In the genomic region with DNA sequence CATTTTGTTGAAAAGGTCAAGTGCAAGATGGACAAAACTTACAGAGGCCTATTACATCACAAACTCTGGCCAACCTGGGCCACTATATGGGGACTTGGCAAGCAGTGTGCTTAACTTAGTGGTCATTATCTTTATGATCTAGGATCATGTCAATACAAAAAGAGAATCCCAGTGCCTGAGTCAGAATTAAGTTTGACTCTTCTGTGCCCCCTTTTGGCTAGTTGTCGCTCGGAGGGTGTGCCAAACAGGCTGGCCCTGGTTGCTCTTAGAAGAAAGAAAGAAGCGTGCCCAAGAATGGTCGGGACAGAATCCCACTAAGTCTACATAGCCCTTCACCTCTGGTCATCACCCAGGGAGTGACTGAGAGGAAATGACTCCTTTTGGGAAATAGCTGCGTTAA, we compare ENCODE assay signal across 8 cellular contexts.
DNase-seq lines count a peak whose midpoint lies in the region; ATAC-seq and TF ChIP-seq lines count a peak whose summit lies in the region.
"Had no signal": no experiment of that assay in that cellular context is flagged by ENCODE, and none has a peak within 500 bp of the region (broad histone marks: within the 10 kb centered on the region; RNA-seq: fewer than 3 reads in every experiment).

No MANE protein-coding gene starts in this region.

- no peak overlapping the region for H3K27ac ChIP-seq in HCT116 (ENCODE audit: low read depth, low read length)
- H3K27ac ChIP-seq: parathyroid adenoma had no signal

- H4K20me1 ChIP-seq in HCT116 (ENCODE audit: insufficient read depth), result no peaks in the 10 kb centered on the region

- H3K9me3 ChIP-seq in HCT116 (ENCODE audit: control insufficient read depth in 1 of 2, insufficient read depth in 1 of 2, low read depth in 1 of 2, low read length in 2 of 2), result no peaks in the 10 kb centered on the region

- TF ChIP-seq POLR2A in HCT116 (IDR thresholded peaks at IDR 0.05; ENCODE audit: borderline replicate concordance, extremely low read depth, insufficient read depth, insufficient read length), result no peak

- H3K27me3 Mint-ChIP-seq in T-cell, result no peaks in the 10 kb centered on the region
- H3K27me3 Mint-ChIP-seq in glutamatergic neuron (ENCODE audit: unreplicated experiment), result peaks cover 4% of the 10 kb centered on the region

- no peaks in the 10 kb centered on the region for H3K36me3 Mint-ChIP-seq in T-cell
- no peaks in the 10 kb centered on the region for H3K36me3 Mint-ChIP-seq in glutamatergic neuron (ENCODE audit: unreplicated experiment)

- POLR2A ChIA-PET in HCT116 (lab: Charles Lee) (no interaction called here), T-cell (lab: Charles Lee) (no interaction called here)

- H3K4me1 Mint-ChIP-seq in T-cell, result no peaks in the 10 kb centered on the region
- no peaks in the 10 kb centered on the region for H3K4me1 Mint-ChIP-seq in glutamatergic neuron (ENCODE audit: low read depth, unreplicated experiment)

- H3K9ac ChIP-seq in HCT116 (ENCODE audit: low read length), result no peak overlapping the region
- H3K9ac ChIP-seq: parathyroid adenoma had no signal

- RAD21 ChIA-PET in HCT116 (lab: Charles Lee; ENCODE audit: low non-redundant PET in 1 of 2, low total read pairs in 2 of 2, uncharacterized antibody in 2 of 2, unreplicated experiment in 2 of 2), result no interaction called here

- ATAC-seq in HCT116 (peak; percentile 91), T-cell (replicated peaks in 1 of 4) (peak in 2 of 4 experiments; percentile 46 to 51), HG03135 (IDR thresholded peaks at IDR 0.05; ENCODE audit: unreplicated experiment) (no peak)

- no peak overlapping the region for H3K27ac Mint-ChIP-seq in T-cell
- H3K27ac Mint-ChIP-seq in glutamatergic neuron (ENCODE audit: unreplicated experiment), result no peak overlapping the region

- TF ChIP-seq RAD21 in HCT116 (IDR thresholded peaks at IDR 0.05; ENCODE audit: low read depth), result peak; percentile 70

- no peaks in the 10 kb centered on the region for H3K9me2 ChIP-seq in HCT116 (ENCODE audit: insufficient read depth)

- DNase-seq in HCT116 (ENCODE audit: low read depth, low spot score) (peak; percentile 19), T-cell (peak in 27 of 34 experiments; percentile 0 to 43 (median 16)), glutamatergic neuron (no peak), SIG-M5 (lab: John Stamatoyannopoulos, UW) (no peak)
- DNase-seq in central memory CD4-positive, alpha-beta T cell, result peak; percentile 7
- peak in 2 of 3 experiments; percentile 2 to 5 for DNase-seq in stimulated activated CD4-positive, alpha-beta T cell treated with anti-CD3 and anti-CD28 coated beads, TNF-alpha, amount 100 ng/mL, for 4 hours (ENCODE audit: low read depth in 3 of 3)

- no peak overlapping the region for H2AFZ ChIP-seq in HCT116 (ENCODE audit: low read depth, low read length, poor library complexity, severe bottlenecking)
- H2AFZ ChIP-seq: parathyroid adenoma had no signal

- H3K9me3 Mint-ChIP-seq in T-cell (no peaks in the 10 kb centered on the region), glutamatergic neuron (ENCODE audit: unreplicated experiment) (no peaks in the 10 kb centered on the region)

- CTCF ChIA-PET in HCT116 (lab: Charles Lee) (no interaction called here), T-cell (lab: Charles Lee) (no interaction called here)

- H3K4me3 ChIP-seq in HCT116 (replicated peaks in 1 of 2; ENCODE audit: low read depth in 1 of 2, low read length in 2 of 2), result no peak overlapping the region

- no peaks in the 10 kb centered on the region for H3K79me2 ChIP-seq in HCT116 (ENCODE audit: insufficient read depth, low read length)
- H3K79me2 ChIP-seq: parathyroid adenoma had no signal

- BruUV-seq in HCT116 (replicated peaks; lab: Mats Ljungman, UMichigan), result no TSS peak

- intact Hi-C loops in HCT116 (cut with micrococcal nuclease), result loop anchor here (5.0 to 10.0 kb wide), 2 partner anchors 362 to 674 kb away; no protein-coding TSS in a partner anchor

- no peaks in the 10 kb centered on the region for H3K36me3 ChIP-seq in HCT116 (ENCODE audit: control insufficient read depth in 1 of 2, insufficient read depth in 2 of 2, low read length in 2 of 2)

- H3K27me3 ChIP-seq in HCT116 (ENCODE audit: insufficient read depth, low read length), result no peaks in the 10 kb centered on the region

- H3K4me1 ChIP-seq in HCT116 (ENCODE audit: control insufficient read depth in 1 of 2, insufficient read depth in 2 of 2, low read length in 2 of 2), result peaks cover 0 to 6% of the 10 kb centered on the region in 2 experiments; a peak in 1 of 4 replicates
- H3K4me1 ChIP-seq: parathyroid adenoma had no signal

- H3K4me3 Mint-ChIP-seq in T-cell (no peak overlapping the region), glutamatergic neuron (ENCODE audit: unreplicated experiment) (no peak overlapping the region)

- no peak overlapping the region for H3K4me2 ChIP-seq in HCT116 (ENCODE audit: low read length)

- TF ChIP-seq CTCF in HCT116 (IDR thresholded peaks at IDR 0.05 in 2 of 3, conservative IDR thresholded peaks at IDR 0.05 in 1 of 3; ENCODE audit: borderline replicate concordance in 1 of 3, insufficient read depth in 1 of 3, low read depth in 2 of 3, low read length in 2 of 3), result peak; percentile 43 to 49 (median 44); a peak in 4 of 6 replicates
- TF ChIP-seq CTCF in glutamatergic neuron (IDR thresholded peaks at IDR 0.05; ENCODE audit: partially characterized antibody, unreplicated experiment), result no peak

TF ChIP-seq in HCT116, 20 proteins besides CTCF, POLR2A, EP300 and RAD21:
- TF ChIP-seq SP1 (IDR thresholded peaks at IDR 0.05; ENCODE audit: low read depth) (no peak), ELF1 (IDR thresholded peaks at IDR 0.05; ENCODE audit: borderline replicate concordance, low read depth) (no peak), TCF7L2 (IDR thresholded peaks at IDR 0.05; ENCODE audit: borderline replicate concordance, extremely low read depth, insufficient read depth, insufficient read length) (no peak), SIN3A (IDR thresholded peaks at IDR 0.05; ENCODE audit: low read depth) (no peak), POLR2AphosphoS5 (IDR thresholded peaks at IDR 0.05; ENCODE audit: low read depth, low read length) (no peak), SRF (IDR thresholded peaks at IDR 0.05; ENCODE audit: low read depth) (no peak), EZH2 (IDR thresholded peaks at IDR 0.05) (no peak), EGR1 (IDR thresholded peaks at IDR 0.05; ENCODE audit: low read depth) (no peak), JUND (IDR thresholded peaks at IDR 0.05) (no peak), ZFX (IDR thresholded peaks at IDR 0.05) (no peak), CEBPB (IDR thresholded peaks at IDR 0.05; ENCODE audit: low read depth) (no peak)
- TF ChIP-seq, protein P1, sequence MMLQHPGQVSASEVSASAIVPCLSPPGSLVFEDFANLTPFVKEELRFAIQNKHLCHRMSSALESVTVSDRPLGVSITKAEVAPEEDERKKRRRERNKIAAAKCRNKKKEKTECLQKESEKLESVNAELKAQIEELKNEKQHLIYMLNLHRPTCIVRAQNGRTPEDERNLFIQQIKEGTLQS (IDR thresholded peaks at IDR 0.05), result no peak
TF ChIP-seq in HCT116: peak in this region for 0.

Comparison
In these comparisons a context has a peak if more than half of its experiments do, and no peak if none do; other contexts are left out.
1. DNase-seq: peak in HCT116 (single experiment), T-cell (27 of 34), central memory CD4-positive, alpha-beta T cell (single experiment) and stimulated activated CD4-positive, alpha-beta T cell treated with anti-CD3 and anti-CD28 coated beads, TNF-alpha, amount 100 ng/mL, for 4 hours (2 of 3); none in glutamatergic neuron (single experiment) and SIG-M5 (single experiment).